In genomic region chr4:61243962-61244361, GRCh38 we compare ENCODE assay signal across 10 cellular contexts. TPM values are rescaled to one million over a fixed set of nuclear protein-coding genes. Genes with fewer than 3 reads are reported as not detected.
"Had no signal": no experiment of that assay in that cellular context is flagged by ENCODE, and none has a peak within 500 bp of the region (broad histone marks: within the 10 kb centered on the region; RNA-seq: fewer than 3 reads in every experiment).

No MANE protein-coding gene starts in this region.

- FAIRE-seq: HTR-8/SVneo, K562 had no signal

- H3K27ac Mint-ChIP-seq: HFFc6 had no signal

- H3K4me3 Mint-ChIP-seq: HFFc6 had no signal

- DNase-seq: GM23248, GOT3, H7, HFFc6, IMR-90, KG1 had no signal

RNA-seq across cellular contexts. Expression of gene ADGRL3, which starts 43.8 kb away (rescaled TPM):
- total RNA-seq: GM23248, H4, HFFc6, HT-29 had no signal
